1 cellular context compared by ENCODE assay signal in genomic region chr11:17839973-17840611, GRCh38.
TF ChIP-seq lines count a peak whose summit lies in the region.

No MANE protein-coding gene starts in this region.

TF ChIP-seq in SK-N-SH treated with all-trans-retinoic acid at 6 μM for 48 hours, 23 proteins besides CTCF, POLR2A, EP300 and RAD21 (continued from another document):
- TF ChIP-seq POU6F1 (CRISPR knock-in tag; IDR thresholded peaks at IDR 0.05; ENCODE audit: borderline replicate concordance, low read depth) (no peak), PATZ1 (CRISPR knock-in tag; IDR thresholded peaks at IDR 0.05; ENCODE audit: borderline replicate concordance) (no peak), ZFP3 (CRISPR knock-in tag; IDR thresholded peaks at IDR 0.05) (no peak), ISL1 (CRISPR knock-in tag; IDR thresholded peaks at IDR 0.05) (no peak), BACH2 (CRISPR knock-in tag; IDR thresholded peaks at IDR 0.05; ENCODE audit: borderline replicate concordance) (no peak), OSR1 (CRISPR knock-in tag; IDR thresholded peaks at IDR 0.05) (no peak), ZNF70 (CRISPR knock-in tag; IDR thresholded peaks at IDR 0.05) (no peak), ZC3H10 (CRISPR knock-in tag; IDR thresholded peaks at IDR 0.05) (no peak), RARB (CRISPR knock-in tag; IDR thresholded peaks at IDR 0.05) (no peak), ZNF8 (CRISPR knock-in tag; IDR thresholded peaks at IDR 0.05) (no peak)
